8 cellular contexts compared by ENCODE assay signal in the genomic region with DNA sequence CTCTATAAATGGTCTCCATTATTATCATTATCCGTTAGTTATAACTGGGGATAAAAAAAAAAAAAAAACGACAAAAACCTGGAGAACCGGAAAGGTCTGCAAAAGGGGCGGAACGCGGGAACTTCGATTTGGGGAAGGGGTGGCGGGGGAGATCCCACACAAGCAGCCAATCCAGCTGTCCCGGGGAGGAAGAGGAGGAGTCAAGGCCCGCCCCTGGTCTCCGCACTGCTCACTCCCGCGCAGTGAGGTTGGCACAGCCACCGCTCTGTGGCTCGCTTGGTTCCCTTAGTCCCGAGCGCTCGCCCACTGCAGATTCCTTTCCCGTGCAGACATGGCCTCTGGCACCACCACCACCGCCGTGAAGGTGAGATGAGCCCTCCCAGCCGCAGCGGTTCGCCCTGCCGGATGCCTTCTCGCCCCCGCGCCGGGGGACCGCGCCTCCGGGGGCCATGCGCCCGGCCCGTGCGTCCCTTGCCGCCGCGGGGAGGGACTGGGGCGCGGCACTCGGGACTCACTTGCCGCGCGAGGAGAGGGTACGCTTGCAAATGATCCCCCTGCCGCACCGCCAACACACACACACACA. TPM values are rescaled to one million over a fixed set of nuclear protein-coding genes. Genes with fewer than 3 reads are reported as not detected.
DNase-seq lines count a peak whose midpoint lies in the region; ATAC-seq and TF ChIP-seq lines count a peak whose summit lies in the region.

MTAP (plus strand) TSS at position 219 of the 583 bp plus-strand sequence; CDS start at position 332, 113 bp downstream.

- H3K9me3 ChIP-seq in IMR-90 (ENCODE audit: control insufficient read depth, insufficient read depth, low read length) = no peaks in the 10 kb centered on the region

- peak within 1 kb of the TSS; percentile 86 for H4K5ac ChIP-seq in IMR-90 (ENCODE audit: low read depth, low read length)

- peaks cover 20% of the 10 kb centered on the region for H4K20me1 ChIP-seq in IMR-90 (ENCODE audit: insufficient read depth, low read length)

- dilution Hi-C loops in IMR-90 (cut with HindIII; ENCODE audit: low sequenced_read_pairs, unreplicated experiment) = no loop called here

- H3K36me3 ChIP-seq in IMR-90 (ENCODE audit: control insufficient read depth, insufficient read depth, low read length) = peaks cover 3% of the 10 kb centered on the region

- H2BK20ac ChIP-seq in IMR-90 (ENCODE audit: low read depth, low read length) = peak within 1 kb of the TSS; percentile 50; the same call in 1 of the 2 replicates

- CTCF ChIA-PET in IMR-90 (lab: Yijun Ruan, JAX) = interaction anchor here (0.6 to 1.9 kb wide), 2 partner anchors 11 to 208 kb away, joined by 4 to 8 read pairs; no protein-coding TSS in a partner anchor

- H2AK9ac ChIP-seq in IMR-90 (replicated peaks; ENCODE audit: low read depth, low read length, poor library complexity) = peak within 1 kb of the TSS; percentile 56

- peaks cover 21% of the 10 kb centered on the region for H3K9me1 ChIP-seq in IMR-90 (ENCODE audit: insufficient read depth, low read length)

- peak within 1 kb of the TSS; percentile 100 for H3K27ac Mint-ChIP-seq in neural crest cell (ENCODE audit: unreplicated experiment)
- H3K27ac Mint-ChIP-seq in stimulated activated naive CD8-positive, alpha-beta T cell treated with anti-CD3 and anti-CD28 coated beads, Interleukin-15, amount 100 ng/mL, for 72 hours = peak within 1 kb of the TSS; percentile 99

- H2AFZ ChIP-seq in IMR-90 (replicated peaks; ENCODE audit: low read length, poor library complexity) = peak within 1 kb of the TSS; percentile 97

- peak within 1 kb of the TSS; percentile 83; the same call in 1 of the 2 replicates for H2AK5ac ChIP-seq in IMR-90 (ENCODE audit: low read depth, low read length)

- H3K14ac ChIP-seq in IMR-90 (replicated peaks; ENCODE audit: low read depth, low read length) = peak within 1 kb of the TSS; percentile 96

- no TSS peak for BruUV-seq in IMR-90 (replicated peaks; lab: Mats Ljungman, UMichigan)

- H3K4me3 Mint-ChIP-seq in neural crest cell = peak within 1 kb of the TSS; percentile 100
- peak within 1 kb of the TSS; percentile 100 for H3K4me3 Mint-ChIP-seq in stimulated activated naive CD8-positive, alpha-beta T cell treated with anti-CD3 and anti-CD28 coated beads, Interleukin-15, amount 100 ng/mL, for 72 hours

- TF ChIP-seq POLR2A in IMR-90 (IDR thresholded peaks at IDR 0.05; ENCODE audit: low read depth, low read length) = 0 out of 2 replicates have a peak, but pooled peaks have one; percentile 34

- H2BK5ac ChIP-seq in IMR-90 (ENCODE audit: low read depth, low read length, poor library complexity, severe bottlenecking) = peak within 1 kb of the TSS; percentile 81

- H3K27me3 Mint-ChIP-seq in neural crest cell (ENCODE audit: low read depth) = peaks cover 34% of the 10 kb centered on the region
- H3K27me3 Mint-ChIP-seq in stimulated activated naive CD8-positive, alpha-beta T cell treated with anti-CD3 and anti-CD28 coated beads, Interleukin-15, amount 100 ng/mL, for 72 hours = peaks cover 18% of the 10 kb centered on the region

- in situ Hi-C loops in IMR-90 (cut with MboI; ENCODE audit: low sequenced_read_pairs) = loop anchor here (25.0 kb wide), 1 partner anchor 310 kb away; no protein-coding TSS in a partner anchor

- H3K27ac ChIP-seq in IMR-90 (ENCODE audit: insufficient read depth, low read length) = peak within 1 kb of the TSS; percentile 83

- peaks cover 7% of the 10 kb centered on the region; the same call in 1 of the 2 replicates for H3K4me1 ChIP-seq in IMR-90 (ENCODE audit: control insufficient read depth, insufficient read depth, low read length)

- peak within 1 kb of the TSS; percentile 98 for H3K4me2 ChIP-seq in IMR-90 (ENCODE audit: low read depth, low read length)

- H4K91ac ChIP-seq in IMR-90 (ENCODE audit: insufficient read depth, low read depth, low read length) = peak within 1 kb of the TSS; percentile 76

- TF ChIP-seq CTCF in IMR-90 (conservative IDR thresholded peaks at IDR 0.05; ENCODE audit: low read depth, low read length) (no peak), foreskin fibroblast (IDR thresholded peaks at IDR 0.05; ENCODE audit: low read depth, low read length) (no peak), neural crest cell (conservative IDR thresholded peaks at IDR 0.05) (no peak)

- peak within 1 kb of the TSS; percentile 87 for H3K9ac ChIP-seq in IMR-90 (ENCODE audit: low read depth, low read length)

- ATAC-seq in GM21528 (IDR thresholded peaks at IDR 0.05; ENCODE audit: low FRiP score, unreplicated experiment) = peak; percentile 92
- peak; percentile 94 for ATAC-seq in IMR-90 (ENCODE audit: low read depth)
- peak; percentile 85 for ATAC-seq in stimulated activated naive CD8-positive, alpha-beta T cell treated with anti-CD3 and anti-CD28 coated beads, Interleukin-15, amount 100 ng/mL, for 72 hours

- peak within 1 kb of the TSS; percentile 54 for H2BK120ac ChIP-seq in IMR-90 (ENCODE audit: low read depth, low read length)

- H3K79me1 ChIP-seq in IMR-90 (ENCODE audit: low read depth in 1 of 2, low read length in 2 of 2) = peaks cover 22 to 39% of the 10 kb centered on the region in 2 experiments

- POLR2A ChIA-PET in IMR-90 (lab: Charles Lee; ENCODE audit: unreplicated experiment) = interaction anchor here (0.6 to 0.7 kb wide), 2 partner anchors 334 to 556 kb away, joined by 7 to 13 read pairs; no protein-coding TSS in a partner anchor

- peak within 1 kb of the TSS; percentile 86 for H3K56ac ChIP-seq in IMR-90 (ENCODE audit: extremely low read depth, insufficient read depth, low read length)

- peak within 1 kb of the TSS; percentile 90 for H3K23ac ChIP-seq in IMR-90 (ENCODE audit: low read depth, low read length)

- intact Hi-C loops in IMR-90 (cut with micrococcal nuclease) = loop anchor here (5.0 kb wide), 1 partner anchor 1085 kb away; no protein-coding TSS in a partner anchor

- H3K4me1 Mint-ChIP-seq in neural crest cell = peaks cover 49% of the 10 kb centered on the region
- peaks cover 53% of the 10 kb centered on the region for H3K4me1 Mint-ChIP-seq in stimulated activated naive CD8-positive, alpha-beta T cell treated with anti-CD3 and anti-CD28 coated beads, Interleukin-15, amount 100 ng/mL, for 72 hours

- H3K4me3 ChIP-seq in IMR-90 (ENCODE audit: insufficient read depth, low read depth, low read length) (peak within 1 kb of the TSS; percentile 68), foreskin fibroblast (ENCODE audit: low read depth in 1 of 2, low read length in 2 of 2) (peak within 1 kb of the TSS; percentile 70 to 77)

- H3K9me3 Mint-ChIP-seq in neural crest cell = no peaks in the 10 kb centered on the region
- no peaks in the 10 kb centered on the region for H3K9me3 Mint-ChIP-seq in stimulated activated naive CD8-positive, alpha-beta T cell treated with anti-CD3 and anti-CD28 coated beads, Interleukin-15, amount 100 ng/mL, for 72 hours

- no peaks in the 10 kb centered on the region for H3K27me3 ChIP-seq in IMR-90 (ENCODE audit: control insufficient read depth, insufficient read depth, low read length)

- peak within 1 kb of the TSS; percentile 82 for H3K18ac ChIP-seq in IMR-90 (ENCODE audit: low read depth, low read length)

- 0% methylated on average over 8 of the region's 48 CpGs; no CpG with 5 or more reads in 1 of the 2 experiments for WGBS in IMR-90 (ENCODE audit: extremely low coverage in 2 of 2, insufficient read length in 1 of 2), 2 experiments

- 0 out of 3 replicates have a peak within 1 kb of the TSS, but pooled peaks have one; percentile 31 for H2BK15ac ChIP-seq in IMR-90 (ENCODE audit: low read depth, low read length)

- DNase-seq in DMS114 treated with DMSO at 0.1 percent for 48 hours (lab: John Stamatoyannopoulos, UW; ENCODE audit: unreplicated experiment) (peak; percentile 77), IMR-90 (peak; percentile 93), RKO (ENCODE audit: low spot score) (peak; percentile 95), foreskin fibroblast (peak; percentile 93 to 97), neural crest cell (ENCODE audit: low read depth, low spot score) (peak; percentile 80)
- peak; percentile 89 for DNase-seq in activated effector memory CD4-positive, alpha-beta T cell treated with anti-CD3 and anti-CD28 coated beads, Interleukin-2, amount 50 U/mL, for 16 hours
- DNase-seq in stimulated activated naive CD8-positive, alpha-beta T cell treated with anti-CD3 and anti-CD28 coated beads, Interleukin-15, amount 100 ng/mL, for 72 hours = peak; percentile 77 to 81

- H3K36me3 Mint-ChIP-seq in neural crest cell (ENCODE audit: low read depth) = peaks cover 11% of the 10 kb centered on the region

- H3K4ac ChIP-seq in IMR-90 (ENCODE audit: low read depth, low read length) = peak within 1 kb of the TSS; percentile 84

- no peak for TF ChIP-seq RAD21 in IMR-90 (IDR thresholded peaks at IDR 0.05; ENCODE audit: low read length)

- H4K8ac ChIP-seq in IMR-90 (ENCODE audit: low read depth in 2 of 2, low read length in 2 of 2) = peak within 1 kb of the TSS; percentile 78 to 95

TF ChIP-seq in IMR-90, 13 proteins besides CTCF, POLR2A, EP300 and RAD21 (continues in another document):
- TF ChIP-seq FOS (IDR thresholded peaks at IDR 0.05; ENCODE audit: low read depth, low read length) = no peak
- TF ChIP-seq RFX5 (IDR thresholded peaks at IDR 0.05; ENCODE audit: low read depth, low read length) = no peak
- no peak for TF ChIP-seq SMC3 (IDR thresholded peaks at IDR 0.05; ENCODE audit: low read depth, low read length)
- peak; percentile 46; the same call in 1 of the 2 replicates for TF ChIP-seq MXI1 (IDR thresholded peaks at IDR 0.05; ENCODE audit: borderline replicate concordance, low read depth, low read length)
- TF ChIP-seq BHLHE40 (IDR thresholded peaks at IDR 0.05; ENCODE audit: low read depth, low read length) = peak; percentile 30; the same call in 1 of the 2 replicates
- no peak for TF ChIP-seq CHD1 (IDR thresholded peaks at IDR 0.05; ENCODE audit: low read depth, low read length)
- TF ChIP-seq ELK1 (IDR thresholded peaks at IDR 0.05; ENCODE audit: borderline replicate concordance, low read depth, low read length) = no peak
- TF ChIP-seq MAFK (IDR thresholded peaks at IDR 0.05; ENCODE audit: low read depth, low read length) = no peak
- peak; percentile 60; the same call in 1 of the 2 replicates for TF ChIP-seq MAZ (IDR thresholded peaks at IDR 0.05; ENCODE audit: borderline replicate concordance, low read depth, low read length)

RNA-seq across cellular contexts. Expression of gene MTAP, which starts in this region (rescaled TPM):
- total RNA-seq in IMR-90 (2012; rRNA removed) = 33.6 and 50.9 TPM in 2 replicates
- polyA plus RNA-seq in IMR-90 (2012; rRNA removed) = 14.1 and 15.7 TPM in 2 replicates
- polyA plus RNA-seq in IMR-90 (2012; cell fraction: cytosol; rRNA removed) = 3.9 and 6.2 TPM in 2 replicates
- 3.0 and 23.7 TPM in 2 replicates for polyA plus RNA-seq in IMR-90 (2012; cell fraction: nucleus; rRNA removed; ENCODE audit: low replicate concordance)
- 90.1 and 106 TPM in 2 replicates for total RNA-seq in neural crest cell

Comparison
In these comparisons a context has a peak if more than half of its experiments do, and no peak if none do; other contexts are left out.
1. Peak in every context shown above with its lines: DNase-seq, ATAC-seq, H3K4me3 ChIP-seq and H3K27ac ChIP-seq.